ENCODE assay signal across 8 cellular contexts in genomic region chr5:64784451-64785025, GRCh38. TPM values are rescaled to one million over a fixed set of nuclear protein-coding genes. Genes with fewer than 3 reads are reported as not detected.
DNase-seq lines count a peak whose midpoint lies in the region; ATAC-seq lines count a peak whose summit lies in the region.

No MANE protein-coding gene starts in this region.

- no peaks in the 10 kb centered on the region for H3K27me3 Mint-ChIP-seq in activated CD4-positive, alpha-beta T cell treated with anti-CD3 and anti-CD28 coated beads, Interleukin-2, amount 10 ng/mL, durations not matched to agents 24 days and 14 days

- no peaks in the 10 kb centered on the region for H3K9me3 Mint-ChIP-seq in activated CD4-positive, alpha-beta T cell treated with anti-CD3 and anti-CD28 coated beads, Interleukin-2, amount 10 ng/mL, durations not matched to agents 24 days and 14 days

- DNase-seq in Ammon's horn (ENCODE audit: low spot score) = peak; percentile 89
- DNase-seq in NCI-H526 (lab: John Stamatoyannopoulos, UW) = peak; percentile 1 to 74
- peak; percentile 91 for DNase-seq in activated CD4-positive, alpha-beta T cell treated with anti-CD3 and anti-CD28 coated beads, Interleukin-2, amount 10 ng/mL, durations not matched to agents 24 days and 14 days
- DNase-seq in dedifferentiated amniotic fluid mesenchymal stem cell (ENCODE audit: extremely low spot score) = peak; percentile 85
- peak; percentile 88 for DNase-seq in medulla oblongata (ENCODE audit: extremely low spot score)
- DNase-seq in stimulated activated CD8-positive, alpha-beta memory T cell treated with anti-CD3 and anti-CD28 coated beads, Interleukin-15, amount 100 ng/mL, for 24 hours (ENCODE audit: low read depth) = peak; percentile 25

- peaks cover 13% of the 10 kb centered on the region for H3K36me3 Mint-ChIP-seq in activated CD4-positive, alpha-beta T cell treated with anti-CD3 and anti-CD28 coated beads, Interleukin-2, amount 10 ng/mL, durations not matched to agents 24 days and 14 days (ENCODE audit: low read depth)

- ATAC-seq in GM19035 (IDR thresholded peaks at IDR 0.05; ENCODE audit: unreplicated experiment) = peak; percentile 81
- ATAC-seq in HG03378 (IDR thresholded peaks at IDR 0.05; ENCODE audit: unreplicated experiment) = peak; percentile 85

- H3K27ac Mint-ChIP-seq in activated CD4-positive, alpha-beta T cell treated with anti-CD3 and anti-CD28 coated beads, Interleukin-2, amount 10 ng/mL, durations not matched to agents 24 days and 14 days = no peak overlapping the region

- no peak overlapping the region for H3K4me3 Mint-ChIP-seq in activated CD4-positive, alpha-beta T cell treated with anti-CD3 and anti-CD28 coated beads, Interleukin-2, amount 10 ng/mL, durations not matched to agents 24 days and 14 days

- intact Hi-C loops in activated CD4-positive, alpha-beta T cell treated with anti-CD3 and anti-CD28 coated beads, Interleukin-2, amount 10 ng/mL, durations not matched to agents 24 days and 14 days (cut with micrococcal nuclease) = loop anchor here (1.0 kb wide), 1 partner anchor 149 kb away; no protein-coding TSS in a partner anchor

- peaks cover 2% of the 10 kb centered on the region for H3K4me1 Mint-ChIP-seq in activated CD4-positive, alpha-beta T cell treated with anti-CD3 and anti-CD28 coated beads, Interleukin-2, amount 10 ng/mL, durations not matched to agents 24 days and 14 days

RNA-seq across cellular contexts. Expression of gene CWC27, which starts 15.8 kb away (rescaled TPM):
- 31.8 and 32.4 TPM in 2 replicates for total RNA-seq in activated CD4-positive, alpha-beta T cell treated with anti-CD3 and anti-CD28 coated beads, Interleukin-2, amount 10 ng/mL, durations not matched to agents 24 days and 14 days

RNA-seq across cellular contexts. Expression of gene SREK1IP1, which starts 16.0 kb away (rescaled TPM):
- total RNA-seq in activated CD4-positive, alpha-beta T cell treated with anti-CD3 and anti-CD28 coated beads, Interleukin-2, amount 10 ng/mL, durations not matched to agents 24 days and 14 days = 31.1 and 34.8 TPM in 2 replicates

Comparison
In these comparisons a context has a peak if more than half of its experiments do, and no peak if none do; other contexts are left out.
1. Peak in every context shown above with its lines: DNase-seq and ATAC-seq.
2. DNase-seq: peak in every context shown above with its lines; median percentile 91 in activated CD4-positive, alpha-beta T cell treated with anti-CD3 and anti-CD28 coated beads, Interleukin-2, amount 10 ng/mL, durations not matched to agents 24 days and 14 days; 89 in Ammon's horn; 88 in medulla oblongata; 85 in dedifferentiated amniotic fluid mesenchymal stem cell; 38 in NCI-H526; 25 in stimulated activated CD8-positive, alpha-beta memory T cell treated with anti-CD3 and anti-CD28 coated beads, Interleukin-15, amount 100 ng/mL, for 24 hours.